ENCODE assay signal across 9 cellular contexts in genomic region chr3:194577985-194578905, GRCh38. TPM values are rescaled to one million over a fixed set of nuclear protein-coding genes. Genes with fewer than 3 reads are reported as not detected.
DNase-seq lines count a peak whose midpoint lies in the region; ATAC-seq and TF ChIP-seq lines count a peak whose summit lies in the region.
"Had no signal": no experiment of that assay in that cellular context is flagged by ENCODE, and none has a peak within 500 bp of the region (broad histone marks: within the 10 kb centered on the region; RNA-seq: fewer than 3 reads in every experiment).

No MANE protein-coding gene starts in this region.

- no peak overlapping the region for H3K4me3 ChIP-seq in vagina

- H3K27ac Mint-ChIP-seq in natural killer cell treated with Interleukin-12 subunit alpha and Interleukin-12 subunit beta and Interleukin-15 and Interleukin-18, amount 100 ng/mL, for 72 hours = no peak overlapping the region
- no peak overlapping the region for H3K27ac Mint-ChIP-seq in natural killer cell
- no peak overlapping the region for H3K27ac Mint-ChIP-seq in activated naive CD8-positive, alpha-beta T cell treated with anti-CD3 and anti-CD28 coated beads for 36 hours

- in situ Hi-C loops in KBM-7 (cut with MboI; ENCODE audit: low pct_unique_long_range_greater_than_20kb, low sequenced_read_pairs) = no loop called here

- TF ChIP-seq POLR2A in vagina (IDR thresholded peaks at IDR 0.05) = no peak

- ATAC-seq in natural killer cell treated with Interleukin-12 subunit alpha and Interleukin-12 subunit beta and Interleukin-15 and Interleukin-18, amount 100 ng/mL, for 72 hours = peak; percentile 54 to 87
- no peak for ATAC-seq in natural killer cell
- ATAC-seq in HG02763 (IDR thresholded peaks at IDR 0.05; ENCODE audit: unreplicated experiment) = no peak

- peak overlapping the region; percentile 30 for H3K27ac ChIP-seq in vagina

- intact Hi-C loops in natural killer cell (cut with micrococcal nuclease) = loop anchor here (10.0 kb wide), 1 partner anchor 243 kb away; no protein-coding TSS in a partner anchor
- intact Hi-C loops in vagina (cut with DNase I) = no loop called here

- H3K27me3 ChIP-seq in vagina = no peaks in the 10 kb centered on the region

- H3K4me1 Mint-ChIP-seq in natural killer cell treated with Interleukin-12 subunit alpha and Interleukin-12 subunit beta and Interleukin-15 and Interleukin-18, amount 100 ng/mL, for 72 hours (ENCODE audit: low read depth in 2 of 2) = peaks cover 6 to 7% of the 10 kb centered on the region in 2 donors
- H3K4me1 Mint-ChIP-seq in natural killer cell = no peaks in the 10 kb centered on the region
- H3K4me1 Mint-ChIP-seq in activated naive CD8-positive, alpha-beta T cell treated with anti-CD3 and anti-CD28 coated beads for 36 hours = peaks cover 8% of the 10 kb centered on the region

- H3K27me3 Mint-ChIP-seq in natural killer cell treated with Interleukin-12 subunit alpha and Interleukin-12 subunit beta and Interleukin-15 and Interleukin-18, amount 100 ng/mL, for 72 hours = peaks cover 7 to 13% of the 10 kb centered on the region in 2 donors
- H3K27me3 Mint-ChIP-seq in natural killer cell (ENCODE audit: low read depth in 2 of 2) = peaks cover 13 to 21% of the 10 kb centered on the region in 2 donors
- peaks cover 7% of the 10 kb centered on the region for H3K27me3 Mint-ChIP-seq in activated naive CD8-positive, alpha-beta T cell treated with anti-CD3 and anti-CD28 coated beads for 36 hours

- TF ChIP-seq CTCF in natural killer cell (IDR thresholded peaks at IDR 0.05) (no peak), vagina (IDR thresholded peaks at IDR 0.05) (no peak)

- no peaks in the 10 kb centered on the region for H3K36me3 Mint-ChIP-seq in natural killer cell treated with Interleukin-12 subunit alpha and Interleukin-12 subunit beta and Interleukin-15 and Interleukin-18, amount 100 ng/mL, for 72 hours
- H3K36me3 Mint-ChIP-seq in natural killer cell = no peaks in the 10 kb centered on the region
- no peaks in the 10 kb centered on the region for H3K36me3 Mint-ChIP-seq in activated naive CD8-positive, alpha-beta T cell treated with anti-CD3 and anti-CD28 coated beads for 36 hours

- no peaks in the 10 kb centered on the region for H3K36me3 ChIP-seq in vagina

- no peaks in the 10 kb centered on the region for H3K9me3 ChIP-seq in vagina

- peaks cover 14% of the 10 kb centered on the region for H3K4me1 ChIP-seq in vagina

- no peak for DNase-seq in natural killer cell treated with Interleukin-12 subunit alpha and Interleukin-12 subunit beta and Interleukin-15 and Interleukin-18, amount 100 ng/mL, for 72 hours (ENCODE audit: low spot score)
- DNase-seq in natural killer cell (no peak), kidney tubule cell (ENCODE audit: low spot score) (peak; percentile 94), vagina (ENCODE audit: extremely low spot score in 2 of 2) (no peak), DMS 273 (lab: John Stamatoyannopoulos, UW; ENCODE audit: unreplicated experiment) (no peak), KBM-7 (no peak)
- peak; percentile 31 for DNase-seq in activated naive CD8-positive, alpha-beta T cell treated with anti-CD3 and anti-CD28 coated beads for 36 hours
- DNase-seq: central memory CD4-positive, alpha-beta T cell had no signal

- H3K4me3 Mint-ChIP-seq in natural killer cell treated with Interleukin-12 subunit alpha and Interleukin-12 subunit beta and Interleukin-15 and Interleukin-18, amount 100 ng/mL, for 72 hours = no peak overlapping the region
- no peak overlapping the region for H3K4me3 Mint-ChIP-seq in natural killer cell
- H3K4me3 Mint-ChIP-seq in activated naive CD8-positive, alpha-beta T cell treated with anti-CD3 and anti-CD28 coated beads for 36 hours = no peak overlapping the region

- no peaks in the 10 kb centered on the region for H3K9me3 Mint-ChIP-seq in natural killer cell treated with Interleukin-12 subunit alpha and Interleukin-12 subunit beta and Interleukin-15 and Interleukin-18, amount 100 ng/mL, for 72 hours
- no peaks in the 10 kb centered on the region for H3K9me3 Mint-ChIP-seq in natural killer cell
- H3K9me3 Mint-ChIP-seq in activated naive CD8-positive, alpha-beta T cell treated with anti-CD3 and anti-CD28 coated beads for 36 hours = no peaks in the 10 kb centered on the region

RNA-seq across cellular contexts. Expression of gene TMEM44, which starts 55.0 kb away (rescaled TPM):
- 1 to 10 TPM; 4.7 to 8.5 TPM for total RNA-seq in natural killer cell treated with Interleukin-12 subunit alpha and Interleukin-12 subunit beta and Interleukin-15 and Interleukin-18, amount 100 ng/mL, for 72 hours
- 1 to 10 TPM; 2.1 to 3.0 (median 2.8) TPM for total RNA-seq in natural killer cell
- total RNA-seq in activated naive CD8-positive, alpha-beta T cell treated with anti-CD3 and anti-CD28 coated beads for 36 hours = 1 to 10 TPM; 3.0 to 4.4 TPM
- total RNA-seq in vagina = 11.0 TPM

Comparison
In these comparisons a context has a peak if more than half of its experiments do, and no peak if none do; other contexts are left out.
1. ATAC-seq: peak in natural killer cell treated with Interleukin-12 subunit alpha and Interleukin-12 subunit beta and Interleukin-15 and Interleukin-18, amount 100 ng/mL, for 72 hours (2 of 2); none in natural killer cell (0 of 3) and HG02763 (single experiment).
2. DNase-seq: peak in activated naive CD8-positive, alpha-beta T cell treated with anti-CD3 and anti-CD28 coated beads for 36 hours (single experiment) and kidney tubule cell (single experiment); none in natural killer cell treated with Interleukin-12 subunit alpha and Interleukin-12 subunit beta and Interleukin-15 and Interleukin-18, amount 100 ng/mL, for 72 hours (single experiment), natural killer cell (single experiment), vagina (0 of 2), DMS 273 (single experiment) and KBM-7 (single experiment).